8 cellular contexts compared by ENCODE assay signal in the genomic region with DNA sequence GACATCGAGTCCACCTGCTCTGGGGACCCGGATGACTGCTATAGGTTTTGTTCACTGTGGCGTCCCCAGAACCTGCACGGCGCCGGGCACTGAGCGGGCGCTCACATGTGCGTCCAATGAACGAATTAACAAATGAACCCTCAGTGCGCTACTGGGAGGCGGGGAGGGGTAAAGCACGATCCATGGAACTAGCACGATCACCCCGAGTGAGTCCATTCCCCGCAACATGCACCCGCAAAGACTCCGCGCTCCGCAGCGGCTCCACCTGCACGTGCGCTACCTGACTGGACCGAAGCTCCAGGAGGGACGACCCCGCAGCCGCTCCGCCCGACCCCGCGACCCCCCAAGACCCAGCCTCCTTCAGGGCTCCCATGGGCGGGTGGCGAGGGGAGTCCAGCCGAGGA. TPM values are rescaled to one million over a fixed set of nuclear protein-coding genes. Genes with fewer than 3 reads are reported as not detected.
DNase-seq lines count a peak whose midpoint lies in the region; ATAC-seq and TF ChIP-seq lines count a peak whose summit lies in the region.

No MANE protein-coding gene starts in this region.

- H3K9ac ChIP-seq in iPS-15b (ENCODE audit: low read depth, low read length): peak overlapping the region; percentile 79

- whole genome bisulfite sequencing in adrenal gland, 4 donors: 1 to 2% methylated on average over 34 of the region's 34 CpGs; no CpG with 5 or more reads in 2 of the 4 donors

- peak; percentile 16 for DNase-seq in SKM-1 treated with dmso at 0.1 percent for 144 hours (lab: John Stamatoyannopoulos, UW; ENCODE audit: unreplicated experiment)
- DNase-seq in SKM-1 (lab: John Stamatoyannopoulos, UW; ENCODE audit: unreplicated experiment): no peak
- DNase-seq in NCI-H774 (lab: John Stamatoyannopoulos, UW): peak; percentile 10
- peak in 3 of 7 donors; percentile 26 to 38 (median 36) for DNase-seq in adrenal gland
- peak; percentile 14 to 28 for DNase-seq in stimulated activated CD4-positive, alpha-beta T cell treated with anti-CD3 and anti-CD28 coated beads, Interleukin-12 subunit alpha, Interleukin-12 subunit beta, amount 100 ng/mL, for 24 hours (ENCODE audit: low read depth in 2 of 2)
- no peak for DNase-seq in inferior parietal cortex (ENCODE audit: extremely low spot score)

- ATAC-seq in HG02884 (IDR thresholded peaks at IDR 0.05; ENCODE audit: unreplicated experiment): peak; percentile 25

- peak overlapping the region; percentile 82 to 98 (median 94) for H3K4me3 ChIP-seq in adrenal gland
- peak overlapping the region; percentile 80 for H3K4me3 ChIP-seq in iPS-15b (ENCODE audit: low read depth, low read length)

- TF ChIP-seq CTCF in adrenal gland (IDR thresholded peaks at IDR 0.05): no peak

- intact Hi-C loops in adrenal gland (cut with DNase I): no loop called here

- H3K36me3 ChIP-seq in adrenal gland (replicated peaks in 1 of 2) (no peaks in the 10 kb centered on the region), iPS-15b (ENCODE audit: control insufficient read depth, insufficient read depth, low read length) (peaks cover 3% of the 10 kb centered on the region)

- H3K9me3 ChIP-seq in adrenal gland (replicated peaks in 1 of 3): no peaks in the 10 kb centered on the region
- H3K9me3 ChIP-seq in iPS-15b (ENCODE audit: control insufficient read depth, insufficient read depth, low read length): no peaks in the 10 kb centered on the region

- H3K4me1 ChIP-seq in adrenal gland (replicated peaks in 1 of 2) (peaks cover 10 to 14% of the 10 kb centered on the region in 2 donors), iPS-15b (ENCODE audit: control insufficient read depth, insufficient read depth, low read length) (peaks cover 3% of the 10 kb centered on the region)

- peak overlapping the region in 4 of 5 donors; percentile 57 to 94 (median 76) for H3K27ac ChIP-seq in adrenal gland

- no peaks in the 10 kb centered on the region for H3K27me3 ChIP-seq in adrenal gland
- H3K27me3 ChIP-seq in iPS-15b (ENCODE audit: control insufficient read depth, insufficient read depth, low read length): no peaks in the 10 kb centered on the region

- no peak for TF ChIP-seq POLR2A in adrenal gland (IDR thresholded peaks at IDR 0.05)

RNA-seq across cellular contexts. Expression of gene TRAP1, which starts 0.5 kb away (rescaled TPM):
- total RNA-seq in adrenal gland: 100 to 1,000 TPM in 3 of 8 donors, 10 to 100 TPM in 5; 59.8 to 113 (median 80.9) TPM
- polyA plus RNA-seq in adrenal gland: 100 to 1,000 TPM in 2 of 3 donors, 10 to 100 TPM in 1; 81.2 to 110 (median 100) TPM

Comparison
In these comparisons a context has a peak if more than half of its experiments do, and no peak if none do; other contexts are left out.
1. DNase-seq: peak in SKM-1 treated with dmso at 0.1 percent for 144 hours (single experiment), NCI-H774 (single experiment) and stimulated activated CD4-positive, alpha-beta T cell treated with anti-CD3 and anti-CD28 coated beads, Interleukin-12 subunit alpha, Interleukin-12 subunit beta, amount 100 ng/mL, for 24 hours (2 of 2); none in SKM-1 (single experiment) and inferior parietal cortex (single experiment).